ENCODE assay signal across 28 cellular contexts in genomic region chr4:142838781-142839180, GRCh38. TPM values are rescaled to one million over a fixed set of nuclear protein-coding genes. Genes with fewer than 3 reads are reported as not detected.
DNase-seq lines count a peak whose midpoint lies in the region; ATAC-seq lines count a peak whose summit lies in the region.
"Had no signal": no experiment of that assay in that cellular context is flagged by ENCODE, and none has a peak within 500 bp of the region (broad histone marks: within the 10 kb centered on the region; RNA-seq: fewer than 3 reads in every experiment).

No MANE protein-coding gene starts in this region.

- H3K36me3 ChIP-seq in Karpas-422 (ENCODE audit: insufficient read depth, low read length), result no peaks in the 10 kb centered on the region
- H3K36me3 ChIP-seq: MG63 had no signal

- H3K4me3 ChIP-seq in Karpas-422 (ENCODE audit: low read length), result no peak overlapping the region
- H3K4me3 ChIP-seq: GM23248, MG63 had no signal

- H3K27me3 ChIP-seq in Karpas-422 (ENCODE audit: low read length), result no peaks in the 10 kb centered on the region
- H3K27me3 ChIP-seq: MG63 had no signal

- H3K9me3 ChIP-seq in Karpas-422 (ENCODE audit: low read length), result no peaks in the 10 kb centered on the region
- H3K9me3 ChIP-seq: Caco-2, MG63 had no signal

- no peak overlapping the region for H3K4me3 Mint-ChIP-seq in activated CD4-positive, alpha-beta T cell treated with anti-CD3 and anti-CD28 coated beads for 36 hours
- H3K4me3 Mint-ChIP-seq in activated naive CD8-positive, alpha-beta T cell treated with anti-CD3 and anti-CD28 coated beads, Interleukin-2, amount 50 U/mL, for 24 hours, result no peak overlapping the region
- H3K4me3 Mint-ChIP-seq in activated naive CD8-positive, alpha-beta T cell treated with anti-CD3 and anti-CD28 coated beads for 36 hours, result no peak overlapping the region
- no peak overlapping the region for H3K4me3 Mint-ChIP-seq in stimulated activated naive CD8-positive, alpha-beta T cell treated with anti-CD3 and anti-CD28 coated beads, Interleukin-15, amount 100 ng/mL, for 72 hours
- H3K4me3 Mint-ChIP-seq: B cell; CD8-positive, alpha-beta T cell; H9; HFFc6 had no signal

- no peak overlapping the region for H3K27ac ChIP-seq in Karpas-422 (ENCODE audit: low read length)
- H3K27ac ChIP-seq: 22Rv1, C4-2B, GM23248, RWPE1 had no signal

- peak; percentile 79 for ATAC-seq in activated CD4-positive, alpha-beta T cell treated with anti-CD3 and anti-CD28 coated beads for 36 hours
- peak; percentile 78 for ATAC-seq in activated naive CD8-positive, alpha-beta T cell treated with anti-CD3 and anti-CD28 coated beads, Interleukin-2, amount 50 U/mL, for 24 hours
- peak; percentile 52 for ATAC-seq in left colon
- peak; percentile 83 for ATAC-seq in stimulated activated naive CD8-positive, alpha-beta T cell treated with anti-CD3 and anti-CD28 coated beads, Interleukin-15, amount 100 ng/mL, for 72 hours
- ATAC-seq: CD8-positive, alpha-beta T cell; HepG2; Panc1 had no signal

- H3K27me3 Mint-ChIP-seq in activated CD4-positive, alpha-beta T cell treated with anti-CD3 and anti-CD28 coated beads for 36 hours, result no peaks in the 10 kb centered on the region
- H3K27me3 Mint-ChIP-seq in activated naive CD8-positive, alpha-beta T cell treated with anti-CD3 and anti-CD28 coated beads, Interleukin-2, amount 50 U/mL, for 24 hours, result peaks cover 11% of the 10 kb centered on the region
- H3K27me3 Mint-ChIP-seq in activated naive CD8-positive, alpha-beta T cell treated with anti-CD3 and anti-CD28 coated beads for 36 hours, result peaks cover 3% of the 10 kb centered on the region
- H3K27me3 Mint-ChIP-seq in stimulated activated naive CD8-positive, alpha-beta T cell treated with anti-CD3 and anti-CD28 coated beads, Interleukin-15, amount 100 ng/mL, for 72 hours, result no peaks in the 10 kb centered on the region

- no peaks in the 10 kb centered on the region for H4K20me1 ChIP-seq in Karpas-422 (ENCODE audit: insufficient read depth, low read depth, low read length)

- no peak overlapping the region for H2AFZ ChIP-seq in Karpas-422 (ENCODE audit: low read length)
- H2AFZ ChIP-seq: GM23248 had no signal

- H3K79me2 ChIP-seq in Karpas-422 (ENCODE audit: low read length), result no peaks in the 10 kb centered on the region

- no peaks in the 10 kb centered on the region for H3K9me3 Mint-ChIP-seq in activated CD4-positive, alpha-beta T cell treated with anti-CD3 and anti-CD28 coated beads for 36 hours (ENCODE audit: low read depth)
- H3K9me3 Mint-ChIP-seq in activated naive CD8-positive, alpha-beta T cell treated with anti-CD3 and anti-CD28 coated beads, Interleukin-2, amount 50 U/mL, for 24 hours, result no peaks in the 10 kb centered on the region
- H3K9me3 Mint-ChIP-seq in activated naive CD8-positive, alpha-beta T cell treated with anti-CD3 and anti-CD28 coated beads for 36 hours, result no peaks in the 10 kb centered on the region
- H3K9me3 Mint-ChIP-seq in stimulated activated naive CD8-positive, alpha-beta T cell treated with anti-CD3 and anti-CD28 coated beads, Interleukin-15, amount 100 ng/mL, for 72 hours, result no peaks in the 10 kb centered on the region
- H3K9me3 Mint-ChIP-seq: CD8-positive, alpha-beta T cell; H9; HFFc6 had no signal

- no peaks in the 10 kb centered on the region for H3K36me3 Mint-ChIP-seq in activated CD4-positive, alpha-beta T cell treated with anti-CD3 and anti-CD28 coated beads for 36 hours (ENCODE audit: low read depth)
- H3K36me3 Mint-ChIP-seq in activated naive CD8-positive, alpha-beta T cell treated with anti-CD3 and anti-CD28 coated beads, Interleukin-2, amount 50 U/mL, for 24 hours (ENCODE audit: low read depth), result no peaks in the 10 kb centered on the region
- H3K36me3 Mint-ChIP-seq in activated naive CD8-positive, alpha-beta T cell treated with anti-CD3 and anti-CD28 coated beads for 36 hours, result no peaks in the 10 kb centered on the region
- H3K36me3 Mint-ChIP-seq: CD8-positive, alpha-beta T cell had no signal

- no peak overlapping the region for H3K27ac Mint-ChIP-seq in activated CD4-positive, alpha-beta T cell treated with anti-CD3 and anti-CD28 coated beads for 36 hours
- H3K27ac Mint-ChIP-seq in activated naive CD8-positive, alpha-beta T cell treated with anti-CD3 and anti-CD28 coated beads, Interleukin-2, amount 50 U/mL, for 24 hours, result no peak overlapping the region
- H3K27ac Mint-ChIP-seq in activated naive CD8-positive, alpha-beta T cell treated with anti-CD3 and anti-CD28 coated beads for 36 hours, result no peak overlapping the region
- H3K27ac Mint-ChIP-seq in stimulated activated naive CD8-positive, alpha-beta T cell treated with anti-CD3 and anti-CD28 coated beads, Interleukin-15, amount 100 ng/mL, for 72 hours, result no peak overlapping the region
- H3K27ac Mint-ChIP-seq: B cell; CD8-positive, alpha-beta T cell; H9; HFFc6 had no signal

- intact Hi-C loops in activated CD4-positive, alpha-beta T cell treated with anti-CD3 and anti-CD28 coated beads for 36 hours (cut with DNase I, micrococcal nuclease), result no loop called here
- intact Hi-C loops in left colon (cut with DNase I, micrococcal nuclease), result no loop called here

- H3K9me2 ChIP-seq in Karpas-422 (replicated peaks; ENCODE audit: insufficient read depth, low read length), result no peaks in the 10 kb centered on the region

- H3K9ac ChIP-seq in Karpas-422 (ENCODE audit: low read length), result no peak overlapping the region
- H3K9ac ChIP-seq: GM23248 had no signal

- H3K4me1 Mint-ChIP-seq in activated CD4-positive, alpha-beta T cell treated with anti-CD3 and anti-CD28 coated beads for 36 hours, result peaks cover 22% of the 10 kb centered on the region
- H3K4me1 Mint-ChIP-seq in activated naive CD8-positive, alpha-beta T cell treated with anti-CD3 and anti-CD28 coated beads, Interleukin-2, amount 50 U/mL, for 24 hours, result peaks cover 4% of the 10 kb centered on the region
- peaks cover 3% of the 10 kb centered on the region for H3K4me1 Mint-ChIP-seq in activated naive CD8-positive, alpha-beta T cell treated with anti-CD3 and anti-CD28 coated beads for 36 hours
- H3K4me1 Mint-ChIP-seq in stimulated activated naive CD8-positive, alpha-beta T cell treated with anti-CD3 and anti-CD28 coated beads, Interleukin-15, amount 100 ng/mL, for 72 hours, result no peaks in the 10 kb centered on the region
- H3K4me1 Mint-ChIP-seq: B cell, H9 had no signal

- peak; percentile 33 for DNase-seq in activated CD4-positive, alpha-beta T cell treated with anti-CD3 and anti-CD28 coated beads for 36 hours
- no peak for DNase-seq in activated CD4-positive, alpha-beta T cell treated with anti-CD3 and anti-CD28 coated beads, Interleukin-2, amount 50 U/mL, for 48 hours
- no peak for DNase-seq in activated naive CD8-positive, alpha-beta T cell treated with anti-CD3 and anti-CD28 coated beads, Interleukin-2, amount 50 U/mL, for 24 hours
- no peak for DNase-seq in activated naive CD8-positive, alpha-beta T cell treated with anti-CD3 and anti-CD28 coated beads for 36 hours
- no peak for DNase-seq in left colon
- no peak for DNase-seq in stimulated activated naive CD8-positive, alpha-beta T cell treated with anti-CD3 and anti-CD28 coated beads, Interleukin-15, amount 100 ng/mL, for 72 hours
- no peak for DNase-seq in activated CD4-positive, CD25-positive, alpha-beta regulatory T cell treated with anti-CD3 and anti-CD28 coated beads, Interleukin-2, amount 50 U/mL, for 72 hours
- no peak for DNase-seq in Karpas-422
- DNase-seq: Caco-2; CD8-positive, alpha-beta T cell; DMS79; EL; GDM1; GM23248; H9; HFFc6; MG63; NCI-H2029; NCI-H446; NCI-H524 treated with DMSO at 0.1 percent for 48 hours; NCI-H774; SHP77 had no signal

- POLR2A ChIA-PET in activated CD4-positive, alpha-beta T cell treated with anti-CD3 and anti-CD28 coated beads for 36 hours (lab: Charles Lee), result no interaction called here

- H3K4me2 ChIP-seq in Karpas-422 (ENCODE audit: low read depth, low read length, poor library complexity, severe bottlenecking), result no peak overlapping the region

- no peaks in the 10 kb centered on the region for H3K4me1 ChIP-seq in Karpas-422 (ENCODE audit: low read length)
- H3K4me1 ChIP-seq: Caco-2 had no signal

- CTCF ChIA-PET in activated CD4-positive, alpha-beta T cell treated with anti-CD3 and anti-CD28 coated beads for 36 hours (lab: Charles Lee), result interaction anchor here (0.7 to 1.5 kb wide), 4 partner anchors 9 to 432 kb away, joined by 3 to 4 read pairs (median 3); no protein-coding TSS in a partner anchor

RNA-seq across cellular contexts. Expression of gene INPP4B, which starts 7.3 kb away (rescaled TPM):
- 10 to 100 TPM; 66.6 to 70.7 TPM for total RNA-seq in activated CD4-positive, alpha-beta T cell treated with anti-CD3 and anti-CD28 coated beads for 36 hours
- 10 to 100 TPM; 45.7 to 46.3 TPM for total RNA-seq in activated naive CD8-positive, alpha-beta T cell treated with anti-CD3 and anti-CD28 coated beads for 36 hours
- total RNA-seq in left colon, result 10 to 100 TPM; 18.1 to 19.6 TPM
- total RNA-seq in Karpas-422 (2014; rRNA removed; shearing (Covaris generic); ENCODE audit: low replicate concordance), result not detected in 2 replicates
- total RNA-seq: B cell, HepG2 had no signal

Comparison
In these comparisons a context has a peak if more than half of its experiments do, and no peak if none do; other contexts are left out.
1. RNA of gene INPP4B, which starts 7.3 kb away (total RNA-seq): 66.6 to 70.7 TPM in activated CD4-positive, alpha-beta T cell treated with anti-CD3 and anti-CD28 coated beads for 36 hours, 45.7 to 46.3 TPM in activated naive CD8-positive, alpha-beta T cell treated with anti-CD3 and anti-CD28 coated beads for 36 hours and 18.1 to 19.6 TPM in left colon; not detected in Karpas-422; every median in the first group is over 10 times any median in the second.
2. Peak in every context shown above with its lines, with median percentiles within 50 percentile points of each other: ATAC-seq.